In the genomic region with DNA sequence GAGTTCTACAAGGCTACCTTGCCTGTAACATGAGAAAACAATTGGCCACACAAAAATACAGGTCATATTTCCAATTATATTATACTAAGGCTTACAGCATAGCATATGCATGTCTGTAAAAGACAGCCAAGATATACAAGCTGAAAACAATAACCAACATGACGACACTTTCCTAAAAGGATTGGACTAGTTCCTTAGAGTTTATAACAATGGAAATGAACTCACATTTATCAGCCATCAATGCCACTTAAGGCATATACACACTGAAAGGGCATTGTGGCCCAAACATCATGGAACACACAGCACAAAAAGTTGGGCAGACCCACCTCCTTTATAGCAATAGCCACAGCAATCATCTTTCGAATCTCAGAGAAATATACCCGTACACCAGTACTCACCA, we compare ENCODE assay signal across 2 cellular contexts.
TF ChIP-seq lines count a peak whose summit lies in the region.

No MANE protein-coding gene starts in this region.

TF ChIP-seq in SK-N-SH, 30 proteins besides CTCF, POLR2A, EP300 and RAD21 (continued from another document):
- TF ChIP-seq SMC3 (IDR thresholded peaks at IDR 0.05; ENCODE audit: low read depth, low read length) (no peak), ELF1 (IDR thresholded peaks at IDR 0.05) (no peak), CHD2 (IDR thresholded peaks at IDR 0.05; ENCODE audit: low read length, partially characterized antibody) (no peak), YY1 (IDR thresholded peaks at IDR 0.05; ENCODE audit: low read depth) (no peak), POLR2AphosphoS5 (IDR thresholded peaks at IDR 0.05; ENCODE audit: low read depth, low read length) (no peak), MAX (IDR thresholded peaks at IDR 0.05; ENCODE audit: low read depth) (no peak), FOSL2 (IDR thresholded peaks at IDR 0.05; ENCODE audit: borderline replicate concordance, low read depth) (no peak), FOXJ3 (CRISPR knock-in tag; IDR thresholded peaks at IDR 0.05) (no peak), MEF2A (IDR thresholded peaks at IDR 0.05; ENCODE audit: borderline replicate concordance, low read depth) (no peak), TCF12 (IDR thresholded peaks at IDR 0.05) (no peak), TAF1 (IDR thresholded peaks at IDR 0.05; ENCODE audit: borderline replicate concordance, low read depth, low read length) (no peak), GABPA (IDR thresholded peaks at IDR 0.05; ENCODE audit: low read depth) (no peak)
- TF ChIP-seq, protein P1, sequence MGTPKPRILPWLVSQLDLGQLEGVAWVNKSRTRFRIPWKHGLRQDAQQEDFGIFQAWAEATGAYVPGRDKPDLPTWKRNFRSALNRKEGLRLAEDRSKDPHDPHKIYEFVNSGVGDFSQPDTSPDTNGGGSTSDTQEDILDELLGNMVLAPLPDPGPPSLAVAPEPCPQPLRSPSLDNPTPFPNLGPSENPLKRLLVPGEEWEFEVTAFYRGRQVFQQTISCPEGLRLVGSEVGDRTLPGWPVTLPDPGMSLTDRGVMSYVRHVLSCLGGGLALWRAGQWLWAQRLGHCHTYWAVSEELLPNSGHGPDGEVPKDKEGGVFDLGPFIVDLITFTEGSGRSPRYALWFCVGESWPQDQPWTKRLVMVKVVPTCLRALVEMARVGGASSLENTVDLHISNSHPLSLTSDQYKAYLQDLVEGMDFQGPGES (IDR thresholded peaks at IDR 0.05; ENCODE audit: low read depth, low read length), result no peak
- TF ChIP-seq, protein P2, sequence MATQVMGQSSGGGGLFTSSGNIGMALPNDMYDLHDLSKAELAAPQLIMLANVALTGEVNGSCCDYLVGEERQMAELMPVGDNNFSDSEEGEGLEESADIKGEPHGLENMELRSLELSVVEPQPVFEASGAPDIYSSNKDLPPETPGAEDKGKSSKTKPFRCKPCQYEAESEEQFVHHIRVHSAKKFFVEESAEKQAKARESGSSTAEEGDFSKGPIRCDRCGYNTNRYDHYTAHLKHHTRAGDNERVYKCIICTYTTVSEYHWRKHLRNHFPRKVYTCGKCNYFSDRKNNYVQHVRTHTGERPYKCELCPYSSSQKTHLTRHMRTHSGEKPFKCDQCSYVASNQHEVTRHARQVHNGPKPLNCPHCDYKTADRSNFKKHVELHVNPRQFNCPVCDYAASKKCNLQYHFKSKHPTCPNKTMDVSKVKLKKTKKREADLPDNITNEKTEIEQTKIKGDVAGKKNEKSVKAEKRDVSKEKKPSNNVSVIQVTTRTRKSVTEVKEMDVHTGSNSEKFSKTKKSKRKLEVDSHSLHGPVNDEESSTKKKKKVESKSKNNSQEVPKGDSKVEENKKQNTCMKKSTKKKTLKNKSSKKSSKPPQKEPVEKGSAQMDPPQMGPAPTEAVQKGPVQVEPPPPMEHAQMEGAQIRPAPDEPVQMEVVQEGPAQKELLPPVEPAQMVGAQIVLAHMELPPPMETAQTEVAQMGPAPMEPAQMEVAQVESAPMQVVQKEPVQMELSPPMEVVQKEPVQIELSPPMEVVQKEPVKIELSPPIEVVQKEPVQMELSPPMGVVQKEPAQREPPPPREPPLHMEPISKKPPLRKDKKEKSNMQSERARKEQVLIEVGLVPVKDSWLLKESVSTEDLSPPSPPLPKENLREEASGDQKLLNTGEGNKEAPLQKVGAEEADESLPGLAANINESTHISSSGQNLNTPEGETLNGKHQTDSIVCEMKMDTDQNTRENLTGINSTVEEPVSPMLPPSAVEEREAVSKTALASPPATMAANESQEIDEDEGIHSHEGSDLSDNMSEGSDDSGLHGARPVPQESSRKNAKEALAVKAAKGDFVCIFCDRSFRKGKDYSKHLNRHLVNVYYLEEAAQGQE (IDR thresholded peaks at IDR 0.05; ENCODE audit: low read depth, low read length), result no peak
TF ChIP-seq in SK-N-SH: peak in this region for 0.

TF ChIP-seq in SK-N-SH treated with all-trans-retinoic acid at 6 μM for 48 hours, 23 proteins besides CTCF, POLR2A, EP300 and RAD21 (continued from another document):
- TF ChIP-seq, protein P3, sequence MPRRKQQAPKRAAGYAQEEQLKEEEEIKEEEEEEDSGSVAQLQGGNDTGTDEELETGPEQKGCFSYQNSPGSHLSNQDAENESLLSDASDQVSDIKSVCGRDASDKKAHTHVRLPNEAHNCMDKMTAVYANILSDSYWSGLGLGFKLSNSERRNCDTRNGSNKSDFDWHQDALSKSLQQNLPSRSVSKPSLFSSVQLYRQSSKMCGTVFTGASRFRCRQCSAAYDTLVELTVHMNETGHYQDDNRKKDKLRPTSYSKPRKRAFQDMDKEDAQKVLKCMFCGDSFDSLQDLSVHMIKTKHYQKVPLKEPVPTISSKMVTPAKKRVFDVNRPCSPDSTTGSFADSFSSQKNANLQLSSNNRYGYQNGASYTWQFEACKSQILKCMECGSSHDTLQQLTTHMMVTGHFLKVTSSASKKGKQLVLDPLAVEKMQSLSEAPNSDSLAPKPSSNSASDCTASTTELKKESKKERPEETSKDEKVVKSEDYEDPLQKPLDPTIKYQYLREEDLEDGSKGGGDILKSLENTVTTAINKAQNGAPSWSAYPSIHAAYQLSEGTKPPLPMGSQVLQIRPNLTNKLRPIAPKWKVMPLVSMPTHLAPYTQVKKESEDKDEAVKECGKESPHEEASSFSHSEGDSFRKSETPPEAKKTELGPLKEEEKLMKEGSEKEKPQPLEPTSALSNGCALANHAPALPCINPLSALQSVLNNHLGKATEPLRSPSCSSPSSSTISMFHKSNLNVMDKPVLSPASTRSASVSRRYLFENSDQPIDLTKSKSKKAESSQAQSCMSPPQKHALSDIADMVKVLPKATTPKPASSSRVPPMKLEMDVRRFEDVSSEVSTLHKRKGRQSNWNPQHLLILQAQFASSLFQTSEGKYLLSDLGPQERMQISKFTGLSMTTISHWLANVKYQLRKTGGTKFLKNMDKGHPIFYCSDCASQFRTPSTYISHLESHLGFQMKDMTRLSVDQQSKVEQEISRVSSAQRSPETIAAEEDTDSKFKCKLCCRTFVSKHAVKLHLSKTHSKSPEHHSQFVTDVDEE (CRISPR knock-in tag; IDR thresholded peaks at IDR 0.05), result no peak
- TF ChIP-seq, protein P4, sequence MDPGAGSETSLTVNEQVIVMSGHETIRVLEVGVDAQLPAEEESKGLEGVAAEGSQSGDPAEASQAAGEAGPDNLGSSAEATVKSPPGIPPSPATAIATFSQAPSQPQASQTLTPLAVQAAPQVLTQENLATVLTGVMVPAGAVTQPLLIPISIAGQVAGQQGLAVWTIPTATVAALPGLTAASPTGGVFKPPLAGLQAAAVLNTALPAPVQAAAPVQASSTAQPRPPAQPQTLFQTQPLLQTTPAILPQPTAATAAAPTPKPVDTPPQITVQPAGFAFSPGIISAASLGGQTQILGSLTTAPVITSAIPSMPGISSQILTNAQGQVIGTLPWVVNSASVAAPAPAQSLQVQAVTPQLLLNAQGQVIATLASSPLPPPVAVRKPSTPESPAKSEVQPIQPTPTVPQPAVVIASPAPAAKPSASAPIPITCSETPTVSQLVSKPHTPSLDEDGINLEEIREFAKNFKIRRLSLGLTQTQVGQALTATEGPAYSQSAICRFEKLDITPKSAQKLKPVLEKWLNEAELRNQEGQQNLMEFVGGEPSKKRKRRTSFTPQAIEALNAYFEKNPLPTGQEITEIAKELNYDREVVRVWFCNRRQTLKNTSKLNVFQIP (CRISPR knock-in tag; IDR thresholded peaks at IDR 0.05; ENCODE audit: borderline replicate concordance, low read depth), result no peak
- TF ChIP-seq, protein P5, sequence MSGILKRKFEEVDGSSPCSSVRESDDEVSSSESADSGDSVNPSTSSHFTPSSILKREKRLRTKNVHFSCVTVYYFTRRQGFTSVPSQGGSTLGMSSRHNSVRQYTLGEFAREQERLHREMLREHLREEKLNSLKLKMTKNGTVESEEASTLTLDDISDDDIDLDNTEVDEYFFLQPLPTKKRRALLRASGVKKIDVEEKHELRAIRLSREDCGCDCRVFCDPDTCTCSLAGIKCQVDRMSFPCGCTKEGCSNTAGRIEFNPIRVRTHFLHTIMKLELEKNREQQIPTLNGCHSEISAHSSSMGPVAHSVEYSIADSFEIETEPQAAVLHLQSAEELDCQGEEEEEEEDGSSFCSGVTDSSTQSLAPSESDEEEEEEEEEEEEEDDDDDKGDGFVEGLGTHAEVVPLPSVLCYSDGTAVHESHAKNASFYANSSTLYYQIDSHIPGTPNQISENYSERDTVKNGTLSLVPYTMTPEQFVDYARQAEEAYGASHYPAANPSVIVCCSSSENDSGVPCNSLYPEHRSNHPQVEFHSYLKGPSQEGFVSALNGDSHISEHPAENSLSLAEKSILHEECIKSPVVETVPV (CRISPR knock-in tag; IDR thresholded peaks at IDR 0.05), result no peak
- no peak for TF ChIP-seq SNAI2 (CRISPR knock-in tag; IDR thresholded peaks at IDR 0.05)
- TF ChIP-seq TOX (CRISPR knock-in tag; IDR thresholded peaks at IDR 0.05; ENCODE audit: borderline replicate concordance), result no peak
- TF ChIP-seq, protein P6, sequence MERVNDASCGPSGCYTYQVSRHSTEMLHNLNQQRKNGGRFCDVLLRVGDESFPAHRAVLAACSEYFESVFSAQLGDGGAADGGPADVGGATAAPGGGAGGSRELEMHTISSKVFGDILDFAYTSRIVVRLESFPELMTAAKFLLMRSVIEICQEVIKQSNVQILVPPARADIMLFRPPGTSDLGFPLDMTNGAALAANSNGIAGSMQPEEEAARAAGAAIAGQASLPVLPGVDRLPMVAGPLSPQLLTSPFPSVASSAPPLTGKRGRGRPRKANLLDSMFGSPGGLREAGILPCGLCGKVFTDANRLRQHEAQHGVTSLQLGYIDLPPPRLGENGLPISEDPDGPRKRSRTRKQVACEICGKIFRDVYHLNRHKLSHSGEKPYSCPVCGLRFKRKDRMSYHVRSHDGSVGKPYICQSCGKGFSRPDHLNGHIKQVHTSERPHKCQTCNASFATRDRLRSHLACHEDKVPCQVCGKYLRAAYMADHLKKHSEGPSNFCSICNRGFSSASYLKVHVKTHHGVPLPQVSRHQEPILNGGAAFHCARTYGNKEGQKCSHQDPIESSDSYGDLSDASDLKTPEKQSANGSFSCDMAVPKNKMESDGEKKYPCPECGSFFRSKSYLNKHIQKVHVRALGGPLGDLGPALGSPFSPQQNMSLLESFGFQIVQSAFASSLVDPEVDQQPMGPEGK (CRISPR knock-in tag; IDR thresholded peaks at IDR 0.05; ENCODE audit: borderline replicate concordance), result no peak
- TF ChIP-seq PPARA (CRISPR knock-in tag; IDR thresholded peaks at IDR 0.05; ENCODE audit: borderline replicate concordance), result no peak
TF ChIP-seq in SK-N-SH treated with all-trans-retinoic acid at 6 μM for 48 hours: peak in this region for 0.
